ENCODE assay signal across 10 cellular contexts in the genomic region with DNA sequence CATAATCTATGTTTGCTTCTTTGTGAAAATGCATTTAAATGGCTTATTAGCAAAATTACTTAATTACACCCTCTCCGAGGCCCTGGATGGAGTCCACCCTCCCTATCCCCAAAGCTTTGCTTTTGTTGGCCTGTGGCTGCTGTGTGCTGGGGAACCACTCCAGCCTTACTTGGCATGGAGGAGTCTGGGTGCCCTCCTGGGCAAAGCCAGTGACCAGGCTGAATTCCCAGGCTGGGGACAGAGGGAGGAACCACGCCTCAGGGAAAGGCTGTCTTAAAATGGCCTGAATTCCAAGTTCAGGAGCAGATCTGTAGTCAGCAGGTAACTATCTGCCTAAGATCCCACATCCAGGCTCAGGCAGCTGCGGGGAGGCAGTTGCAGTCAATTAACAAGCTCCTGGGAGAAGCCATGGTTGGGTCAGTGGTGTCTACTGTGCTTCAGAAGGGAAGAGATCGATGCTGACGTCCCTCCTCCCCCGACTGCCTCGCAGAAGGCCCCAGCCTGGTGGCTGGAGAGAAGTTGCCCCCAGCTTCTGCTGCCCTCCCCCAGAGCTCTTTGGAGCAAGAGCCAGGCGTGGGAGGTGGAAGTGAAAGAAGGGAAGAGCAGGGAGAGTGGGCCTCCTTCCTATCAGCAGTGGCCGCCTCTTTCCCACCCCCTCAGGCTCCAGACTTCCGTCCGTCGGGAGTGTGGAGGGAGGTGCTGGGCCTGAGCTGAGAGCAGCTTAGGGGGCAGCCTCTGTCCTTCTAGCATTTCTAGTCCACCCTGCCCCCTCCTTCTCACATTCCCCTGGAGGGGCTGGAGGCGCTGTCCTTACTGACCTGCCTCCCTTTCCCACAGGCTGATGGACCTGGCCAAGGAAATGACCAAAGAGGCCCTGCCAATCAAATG. TPM values are rescaled to one million over a fixed set of nuclear protein-coding genes. Genes with fewer than 3 reads are reported as not detected.
DNase-seq lines count a peak whose midpoint lies in the region; ATAC-seq and TF ChIP-seq lines count a peak whose summit lies in the region.
"Had no signal": no experiment of that assay in that cellular context is flagged by ENCODE, and none has a peak within 500 bp of the region (broad histone marks: within the 10 kb centered on the region; RNA-seq: fewer than 3 reads in every experiment).

No MANE protein-coding gene starts in this region.

- peak overlapping the region; percentile 60 to 86 (median 67) for H3K27ac Mint-ChIP-seq in brain

- H3K36me3 ChIP-seq in HUES6 (ENCODE audit: control insufficient read depth, insufficient read depth, low read length) (no peaks in the 10 kb centered on the region), skeletal muscle satellite cell (ENCODE audit: insufficient read depth, low read length) (no peaks in the 10 kb centered on the region)

- H3K27me3 ChIP-seq in HUES6 (ENCODE audit: control insufficient read depth, insufficient read depth, low read length) (peaks cover 9% of the 10 kb centered on the region; the same call in 1 of the 2 replicates), skeletal muscle satellite cell (ENCODE audit: control insufficient read depth, insufficient read depth, low read length) (peaks cover 6% of the 10 kb centered on the region)

- H3K9me3 Mint-ChIP-seq in brain = no peaks in the 10 kb centered on the region

- peaks cover 39% of the 10 kb centered on the region for H3K4me1 Mint-ChIP-seq in brain

- peaks cover 33% of the 10 kb centered on the region for H3K36me3 Mint-ChIP-seq in brain

- peaks cover 47% of the 10 kb centered on the region for H3K4me1 ChIP-seq in HUES6 (ENCODE audit: control insufficient read depth, insufficient read depth, low read length)
- H3K4me1 ChIP-seq in skeletal muscle satellite cell (ENCODE audit: control insufficient read depth, insufficient read depth, low read length) = peaks cover 21% of the 10 kb centered on the region

- H3K9me3 ChIP-seq in HUES6 (ENCODE audit: control insufficient read depth, insufficient read depth, low read depth, low read length) (peaks cover 6% of the 10 kb centered on the region; the same call in 1 of the 2 replicates), skeletal muscle satellite cell (replicated peaks; ENCODE audit: low read length) (no peaks in the 10 kb centered on the region)

- DNase-seq in iris pigment epithelial cell (ENCODE audit: low read depth) = peak; percentile 65
- no peak for DNase-seq in DMS 273 treated with DMSO at 0.1 percent for 48 hours (lab: John Stamatoyannopoulos, UW)
- DNase-seq in stimulated activated CD4-positive, alpha-beta T cell treated with anti-CD3 and anti-CD28 coated beads, Interleukin-4, amount 100 ng/mL, for 24 hours = no peak

- no peak overlapping the region; the same call in 1 of the 2 replicates for H3K27ac ChIP-seq in HUES6 (ENCODE audit: low read depth, low read length)

- no peak for ATAC-seq in HG02610 (IDR thresholded peaks at IDR 0.05; ENCODE audit: unreplicated experiment)
- no peak for ATAC-seq in HG03139 (IDR thresholded peaks at IDR 0.05; ENCODE audit: unreplicated experiment)

- H3K4me3 ChIP-seq in HUES6 (ENCODE audit: low read depth, low read length) = no peak overlapping the region; the same call in 1 of the 2 replicates
- peak overlapping the region; percentile 40 for H3K4me3 ChIP-seq in skeletal muscle satellite cell (ENCODE audit: low read length)

- no peaks in the 10 kb centered on the region for H3K27me3 Mint-ChIP-seq in brain

- peak overlapping the region; percentile 59 for H3K4me2 ChIP-seq in skeletal muscle satellite cell (ENCODE audit: low read length)

- H3K9ac ChIP-seq in HUES6 (ENCODE audit: low read length) (peak overlapping the region; percentile 10), skeletal muscle satellite cell (ENCODE audit: low read depth, low read length) (peak overlapping the region; percentile 17)

- H3K4me3 Mint-ChIP-seq in brain = no peak overlapping the region

- TF ChIP-seq CTCF in brain (conservative IDR thresholded peaks at IDR 0.05) = no peak

RNA-seq across cellular contexts. Expression of gene VASH1, which starts 11.3 kb away (rescaled TPM):
- 42.7 TPM for polyA plus RNA-seq in brain (ENCODE audit: insufficient read depth, low read depth, low replicate concordance)
- total RNA-seq in skeletal muscle satellite cell (2012; rRNA removed) = 2.8 and 4.2 TPM in 2 replicates

RNA-seq across cellular contexts. Expression of gene ANGEL1, which starts 40.1 kb away (rescaled TPM):
- polyA plus RNA-seq in brain (ENCODE audit: insufficient read depth, low read depth, low replicate concordance) = 19.3 TPM
- 7.0 and 10.1 TPM in 2 replicates for total RNA-seq in skeletal muscle satellite cell (2012; rRNA removed)

RNA-seq across cellular contexts. Expression of gene LRRC74A, which starts 53.7 kb away (rescaled TPM):
- not detected for polyA plus RNA-seq in brain (ENCODE audit: insufficient read depth, low read depth, low replicate concordance)
- not detected in 2 replicates for total RNA-seq in skeletal muscle satellite cell (2012; rRNA removed)
- total RNA-seq: epithelial cell of proximal tubule; T-helper 2 cell treated with Interferon-gamma antibody and Interleukin-4, amounts not matched to agents 100 ng/mL and 5 ng/mL, for 36 hours had no signal
